In the genomic region with DNA sequence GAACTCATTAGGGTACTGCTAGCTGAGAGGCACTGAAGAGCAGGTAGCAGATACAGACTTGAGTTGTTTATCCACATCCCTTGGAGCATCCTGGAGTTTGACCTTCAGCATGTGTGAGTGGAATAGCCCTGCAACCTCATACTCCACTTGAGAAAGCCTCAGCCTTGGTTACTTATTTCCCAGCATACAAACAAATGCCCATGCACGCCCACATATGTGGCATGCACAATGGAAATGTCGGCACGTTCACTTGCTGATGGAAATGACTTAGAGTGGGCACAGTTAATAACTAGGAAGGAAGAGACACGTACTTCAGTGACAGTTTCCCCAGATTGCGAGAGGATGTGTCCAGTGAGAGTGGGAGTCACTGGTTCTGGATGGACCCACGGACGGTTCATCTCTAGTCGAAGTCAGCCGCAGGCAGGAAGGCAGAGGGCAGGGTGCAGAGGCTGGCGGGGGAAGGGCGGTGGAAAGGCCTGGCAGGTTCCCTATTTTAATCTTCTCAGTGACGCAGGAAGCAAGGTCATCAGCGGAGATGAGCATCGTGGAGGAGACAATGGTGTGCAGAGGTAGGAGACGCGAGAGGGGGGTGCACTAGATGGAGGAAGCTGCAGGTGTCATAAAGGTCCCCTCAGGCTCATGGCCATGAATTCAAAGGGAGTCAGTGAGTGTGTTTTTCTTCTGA, we compare ENCODE assay signal across 19 cellular contexts.
DNase-seq lines count a peak whose midpoint lies in the region; ATAC-seq and TF ChIP-seq lines count a peak whose summit lies in the region.
"Had no signal": no experiment of that assay in that cellular context is flagged by ENCODE, and none has a peak within 500 bp of the region (broad histone marks: within the 10 kb centered on the region; RNA-seq: fewer than 3 reads in every experiment).

No MANE protein-coding gene starts in this region.

- no peak for TF ChIP-seq POLR2A in right lobe of liver (IDR thresholded peaks at IDR 0.05)

- POLR2A ChIA-PET in T-cell (lab: Charles Lee) (no interaction called here), PC-9 (lab: Charles Lee; ENCODE audit: unreplicated experiment) (no interaction called here)

- intact Hi-C loops in activated naive CD4-positive, alpha-beta T cell treated with anti-CD3 and anti-CD28 coated beads for 36 hours (cut with micrococcal nuclease) = no loop called here
- intact Hi-C loops in right lobe of liver (cut with DNase I) = no loop called here
- intact Hi-C loops in PC-9 (cut with micrococcal nuclease; ENCODE audit: unreplicated experiment) = no loop called here

- H3K27me3 Mint-ChIP-seq in activated naive CD4-positive, alpha-beta T cell treated with anti-CD3 and anti-CD28 coated beads for 36 hours (ENCODE audit: low read depth) = no peaks in the 10 kb centered on the region
- H3K27me3 Mint-ChIP-seq in T-cell = peaks cover 0 to 13% of the 10 kb centered on the region in 2 donors
- H3K27me3 Mint-ChIP-seq: activated CD4-positive, alpha-beta memory T cell treated with anti-CD3 and anti-CD28 coated beads, Interleukin-2, amount 10 ng/mL, durations not matched to agents 7 days and 5 days had no signal

- H3F3A ChIP-seq in PC-9 (ENCODE audit: insufficient read depth, low read depth) = no peaks in the 10 kb centered on the region

- no peaks in the 10 kb centered on the region for H3K9me3 ChIP-seq in right lobe of liver
- H3K9me3 ChIP-seq in PC-9 (ENCODE audit: insufficient read depth, low read depth) = no peaks in the 10 kb centered on the region

- H3K27ac ChIP-seq in right lobe of liver (no peak overlapping the region), PC-9 (no peak overlapping the region)
- H3K27ac ChIP-seq: brain microvascular endothelial cell, C4-2B, neural progenitor cell had no signal

- no peaks in the 10 kb centered on the region for H4K20me1 ChIP-seq in PC-9 (ENCODE audit: insufficient read depth)

- no TSS peak for BruUV-seq in PC-9 (replicated peaks; lab: Mats Ljungman, UMichigan)

- WGBS in right lobe of liver (ENCODE audit: insufficient coverage, low coverage, low lambda C conversion rate, missing lambda C conversion rate) = 16% methylated on average over 15 of the region's 16 CpGs

- no peak overlapping the region for H3K4me2 ChIP-seq in PC-9
- H3K4me2 ChIP-seq: neural progenitor cell had no signal

- DNase-seq in activated naive CD4-positive, alpha-beta T cell treated with anti-CD3 and anti-CD28 coated beads for 36 hours = peak; percentile 60
- no peak for DNase-seq in activated naive CD4-positive, alpha-beta T cell (lab: John Stamatoyannopoulos, UW)
- peak in 11 of 34 experiments; percentile 5 to 35 (median 17) for DNase-seq in T-cell
- DNase-seq in right lobe of liver = no peak
- DNase-seq in stimulated activated naive CD8-positive, alpha-beta T cell treated with anti-CD3 and anti-CD28 coated beads, Interleukin-15, Interleukin-2, amounts not matched to agents 100 U/mL and 50 U/mL, for 24 hours = no peak
- no peak for DNase-seq in PC-9
- DNase-seq in midbrain (lab: John Stamatoyannopoulos, UW) = no peak
- no peak for DNase-seq in GM19240 (ENCODE audit: insufficient read length, low spot score)
- DNase-seq: ACHN; activated CD4-positive, alpha-beta memory T cell treated with anti-CD3 and anti-CD28 coated beads, Interleukin-2, amount 10 ng/mL, durations not matched to agents 7 days and 5 days; brain microvascular endothelial cell; endodermal cell; left cardiac atrium; NCI-H526; Right ventricle myocardium superior; SW 1271 had no signal

- H3K4me3 ChIP-seq in right lobe of liver (no peak overlapping the region), PC-9 (no peak overlapping the region)
- H3K4me3 ChIP-seq: neural progenitor cell had no signal

- no peaks in the 10 kb centered on the region for H3K36me3 ChIP-seq in right lobe of liver
- no peaks in the 10 kb centered on the region for H3K36me3 ChIP-seq in PC-9 (ENCODE audit: low read depth)
- H3K36me3 ChIP-seq: brain microvascular endothelial cell, neural progenitor cell had no signal

- no peaks in the 10 kb centered on the region for H3K36me3 Mint-ChIP-seq in activated naive CD4-positive, alpha-beta T cell treated with anti-CD3 and anti-CD28 coated beads for 36 hours (ENCODE audit: low read depth)
- H3K36me3 Mint-ChIP-seq in T-cell = no peaks in the 10 kb centered on the region
- H3K36me3 Mint-ChIP-seq: mesothelial cell of epicardium, neural progenitor cell had no signal

- H3K27me3 ChIP-seq in right lobe of liver = no peaks in the 10 kb centered on the region
- H3K27me3 ChIP-seq in PC-9 (ENCODE audit: insufficient read depth, low read depth) = peaks cover 84% of the 10 kb centered on the region
- H3K27me3 ChIP-seq: brain microvascular endothelial cell, neural progenitor cell had no signal

- TF ChIP-seq CTCF in right lobe of liver (IDR thresholded peaks at IDR 0.05) = no peak
- TF ChIP-seq CTCF in PC-9 (conservative IDR thresholded peaks at IDR 0.05) = no peak

- H3K4me1 Mint-ChIP-seq in activated naive CD4-positive, alpha-beta T cell treated with anti-CD3 and anti-CD28 coated beads for 36 hours (ENCODE audit: low read depth) = peaks cover 46% of the 10 kb centered on the region
- H3K4me1 Mint-ChIP-seq in T-cell = peaks cover 29 to 51% (median 47%) of the 10 kb centered on the region in 3 donors
- H3K4me1 Mint-ChIP-seq: endodermal cell had no signal

- no peaks in the 10 kb centered on the region for H3K79me2 ChIP-seq in PC-9 (ENCODE audit: low read depth)

- no peaks in the 10 kb centered on the region for H3K9me3 Mint-ChIP-seq in activated naive CD4-positive, alpha-beta T cell treated with anti-CD3 and anti-CD28 coated beads for 36 hours
- peaks cover 0 to 4% (median 0%) of the 10 kb centered on the region in 3 donors for H3K9me3 Mint-ChIP-seq in T-cell
- H3K9me3 Mint-ChIP-seq: activated CD4-positive, alpha-beta memory T cell treated with anti-CD3 and anti-CD28 coated beads, Interleukin-2, amount 10 ng/mL, durations not matched to agents 7 days and 5 days; endodermal cell; neural progenitor cell had no signal

- H3K27ac Mint-ChIP-seq in activated naive CD4-positive, alpha-beta T cell treated with anti-CD3 and anti-CD28 coated beads for 36 hours = no peak overlapping the region
- H3K27ac Mint-ChIP-seq in T-cell = peak overlapping the region in 1 of 2 donors; percentile 65
- H3K27ac Mint-ChIP-seq: activated CD4-positive, alpha-beta memory T cell treated with anti-CD3 and anti-CD28 coated beads, Interleukin-2, amount 10 ng/mL, durations not matched to agents 7 days and 5 days; endodermal cell; mesothelial cell of epicardium; neural progenitor cell had no signal

- no peak overlapping the region for H3K4me3 Mint-ChIP-seq in activated naive CD4-positive, alpha-beta T cell treated with anti-CD3 and anti-CD28 coated beads for 36 hours
- H3K4me3 Mint-ChIP-seq in T-cell = peak overlapping the region in 2 of 3 donors; percentile 50 to 59
- H3K4me3 Mint-ChIP-seq: activated CD4-positive, alpha-beta memory T cell treated with anti-CD3 and anti-CD28 coated beads, Interleukin-2, amount 10 ng/mL, durations not matched to agents 7 days and 5 days; endodermal cell; mesothelial cell of epicardium; neural progenitor cell had no signal

- peak; percentile 35 to 87 (median 47) for ATAC-seq in T-cell (replicated peaks in 1 of 4)
- peak; percentile 22 to 40 (median 32) for ATAC-seq in right lobe of liver
- peak; percentile 41 for ATAC-seq in stimulated activated naive CD8-positive, alpha-beta T cell treated with anti-CD3 and anti-CD28 coated beads, Interleukin-15, Interleukin-2, amounts not matched to agents 100 U/mL and 50 U/mL, for 24 hours
- ATAC-seq: left cardiac atrium had no signal

- no peak overlapping the region for H2AFZ ChIP-seq in PC-9
- H2AFZ ChIP-seq: neural progenitor cell had no signal

- CTCF ChIA-PET in activated naive CD4-positive, alpha-beta T cell treated with anti-CD3 and anti-CD28 coated beads for 36 hours (lab: Charles Lee) = no interaction called here
- CTCF ChIA-PET in T-cell (lab: Charles Lee) (no interaction called here), PC-9 (lab: Charles Lee) (no interaction called here)

- H3K9me2 ChIP-seq in PC-9 (ENCODE audit: insufficient read depth) = no peaks in the 10 kb centered on the region

- H3K4me1 ChIP-seq in right lobe of liver (no peaks in the 10 kb centered on the region), PC-9 (replicated peaks; ENCODE audit: insufficient read depth) (no peaks in the 10 kb centered on the region)
- H3K4me1 ChIP-seq: neural progenitor cell had no signal
